In the genomic region with DNA sequence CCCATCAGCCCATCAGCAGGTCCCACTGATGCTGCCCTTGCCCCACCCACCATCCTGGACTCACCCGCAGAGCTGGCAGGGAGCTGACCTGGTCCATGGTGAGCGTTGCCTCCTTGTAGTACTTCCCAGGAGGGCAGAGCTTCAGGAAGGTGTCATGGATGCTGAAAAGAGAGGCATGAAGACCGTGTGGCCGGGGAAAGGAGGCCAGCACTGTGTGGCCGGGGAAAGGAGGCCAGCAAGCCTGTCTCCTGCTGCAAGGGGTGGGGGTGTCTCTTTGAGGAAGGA, we compare ENCODE assay signal across 21 cellular contexts. TPM values are rescaled to one million over a fixed set of nuclear protein-coding genes. Genes with fewer than 3 reads are reported as not detected.
DNase-seq lines count a peak whose midpoint lies in the region; FAIRE-seq and TF ChIP-seq lines count a peak whose summit lies in the region.
"Had no signal": no experiment of that assay in that cellular context is flagged by ENCODE, and none has a peak within 500 bp of the region (broad histone marks: within the 10 kb centered on the region; RNA-seq: fewer than 3 reads in every experiment).

No MANE protein-coding gene starts in this region.

- no peaks in the 10 kb centered on the region for H4K20me1 ChIP-seq in H1 (replicated peaks in 1 of 2; ENCODE audit: control insufficient read depth in 1 of 2, insufficient read depth in 2 of 2, low read length in 2 of 2)
- H4K20me1 ChIP-seq: BLaER1 had no signal

- H3K9ac ChIP-seq in H1 (replicated peaks in 1 of 4; ENCODE audit: extremely low read depth in 1 of 4, low read depth in 3 of 4, low read length in 3 of 4): no peak overlapping the region
- H3K9ac ChIP-seq: BLaER1, GM23248 had no signal

- H3K9me3 ChIP-seq in H1 (ENCODE audit: insufficient read depth in 2 of 2, low read depth in 1 of 2, low read length in 1 of 2) (no peaks in the 10 kb centered on the region), spleen (no peaks in the 10 kb centered on the region)
- H3K9me3 ChIP-seq: BLaER1 had no signal

- no peak overlapping the region for H3K23ac ChIP-seq in H1 (ENCODE audit: insufficient read length)

- no peak overlapping the region for H3K4me2 ChIP-seq in H1 (ENCODE audit: insufficient read depth in 1 of 2, low read depth in 2 of 2, low read length in 2 of 2)
- H3K4me2 ChIP-seq: BLaER1 had no signal

- TF ChIP-seq EP300 in H1 (IDR thresholded peaks at IDR 0.05; ENCODE audit: borderline replicate concordance in 1 of 2, low read depth in 2 of 2, low read length in 2 of 2): no peak

- DNase-seq in CD14-positive monocyte (ENCODE audit: low spot score) (peak; percentile 18), H1 (ENCODE audit: low read depth in 1 of 2, low spot score in 2 of 2) (no peak), neural crest cell (ENCODE audit: low read depth, low spot score) (no peak), spleen (peak; percentile 46), COLO829 (ENCODE audit: low spot score) (no peak)
- no peak for DNase-seq in central memory CD4-positive, alpha-beta T cell
- DNase-seq in activated CD4-positive, alpha-beta T cell treated with anti-CD3 and anti-CD28 coated beads, Interleukin-2, amount 50 U/mL, for 48 hours: no peak
- DNase-seq: 8988T; CD8-positive, alpha-beta T cell; COR-L47; GM23248; HCEC 1CT had no signal

- TF ChIP-seq CTCF in CD14-positive monocyte (IDR thresholded peaks at IDR 0.05) (no peak), H1 (IDR thresholded peaks at IDR 0.05; ENCODE audit: control extremely low read depth in 1 of 3, insufficient read depth in 1 of 3, low read depth in 1 of 3, low read length in 3 of 3) (no peak), neural crest cell (conservative IDR thresholded peaks at IDR 0.05) (no peak), spleen (IDR thresholded peaks at IDR 0.05 in 8 of 11, conservative IDR thresholded peaks at IDR 0.05 in 3 of 11) (no peak)

- H3K4me1 Mint-ChIP-seq in CD14-positive monocyte (peaks cover 4% of the 10 kb centered on the region), neural crest cell (peaks cover 12% of the 10 kb centered on the region)

- no peak overlapping the region for H2BK12ac ChIP-seq in H1 (ENCODE audit: low read depth, low read length)

- H3K36me3 ChIP-seq in H1 (ENCODE audit: control insufficient read depth in 2 of 4, insufficient read depth in 4 of 4, low read length in 3 of 4): no peaks in the 10 kb centered on the region
- H3K36me3 ChIP-seq in spleen: no peaks in the 10 kb centered on the region
- H3K36me3 ChIP-seq: BLaER1 had no signal

- POLR2A ChIA-PET in H1 (lab: Charles Lee; ENCODE audit: partially characterized antibody): no interaction called here

- no peaks in the 10 kb centered on the region; the same call in 1 of the 2 replicates for H3K23me2 ChIP-seq in H1 (ENCODE audit: low read depth, low read length)

- no peaks in the 10 kb centered on the region for H3K79me2 ChIP-seq in H1 (ENCODE audit: control insufficient read depth in 1 of 2, insufficient read depth in 2 of 2, low read length in 2 of 2)

- no peak overlapping the region; the same call in 1 of the 2 replicates for H2AFZ ChIP-seq in H1 (ENCODE audit: low read length)
- H2AFZ ChIP-seq: GM23248 had no signal

- no peaks in the 10 kb centered on the region for H3K4me1 ChIP-seq in H1 (replicated peaks in 1 of 4; ENCODE audit: control insufficient read depth in 3 of 4, insufficient read depth in 4 of 4, low read length in 3 of 4)
- no peaks in the 10 kb centered on the region for H3K4me1 ChIP-seq in spleen

- no peak overlapping the region for H4K5ac ChIP-seq in H1 (ENCODE audit: insufficient read length, low read depth, low read length)

- H3K27ac Mint-ChIP-seq in CD14-positive monocyte: no peak overlapping the region
- H3K27ac Mint-ChIP-seq in neural crest cell (ENCODE audit: unreplicated experiment): peak overlapping the region; percentile 29
- H3K27ac Mint-ChIP-seq: CD8-positive, alpha-beta T cell had no signal

- H3K4ac ChIP-seq in H1 (replicated peaks; ENCODE audit: insufficient read length, low read depth, low read length): no peak overlapping the region

- no peak for FAIRE-seq in H1 (lab: Jason Lieb, UNC)
- FAIRE-seq: G401.6, GM12891, GM19239, H54 had no signal

- peaks cover 0 to 9% (median 3%) of the 10 kb centered on the region in 3 donors for H3K27me3 Mint-ChIP-seq in CD14-positive monocyte (ENCODE audit: low read depth in 3 of 3)
- H3K27me3 Mint-ChIP-seq in neural crest cell (ENCODE audit: low read depth): no peaks in the 10 kb centered on the region

- CTCF ChIA-PET in H1 (lab: Charles Lee; ENCODE audit: partially characterized antibody): interaction anchor here (1.3 to 3.5 kb wide), 2 partner anchors 13 to 24 kb away, joined by 5 to 10 read pairs; no protein-coding TSS in a partner anchor

- H3K27ac ChIP-seq in H1 (ENCODE audit: low read depth, low read length): no peak overlapping the region
- no peak overlapping the region for H3K27ac ChIP-seq in spleen
- H3K27ac ChIP-seq: BLaER1, GM23248, HL-60 had no signal

- H2AK5ac ChIP-seq in H1 (ENCODE audit: low read depth, low read length): 0 out of 2 replicates have a peak overlapping the region, but pooled peaks have one; percentile 24

- intact Hi-C loops in CD14-positive monocyte (cut with micrococcal nuclease) (no loop called here), spleen (cut with DNase I; ENCODE audit: low total_unique reads) (no loop called here)

- 86% methylated on average over 5 of the region's 5 CpGs; no CpG with 5 or more reads in 1 of the 2 experiments for WGBS in H1 (ENCODE audit: extremely low coverage in 1 of 2, insufficient coverage in 1 of 2, insufficient read length in 1 of 2, insufficient replicate concordance in 2 of 2, low coverage in 1 of 2, low lambda C conversion rate in 2 of 2, missing lambda C conversion rate in 1 of 2), 2 experiments
- WGBS in spleen, 5 donors: 71 to 89% (median 87%) methylated on average over 5 of the region's 5 CpGs

- no peak overlapping the region for H2BK120ac ChIP-seq in H1 (replicated peaks; ENCODE audit: low read depth, low read length)

- no peak overlapping the region for H4K8ac ChIP-seq in H1 (ENCODE audit: extremely low read depth, insufficient read depth, low read length)

- H3K4me3 ChIP-seq in H1 (ENCODE audit: extremely low read depth in 1 of 4, insufficient read depth in 2 of 4, low read depth in 3 of 4, low read length in 4 of 4): no peak overlapping the region
- no peak overlapping the region for H3K4me3 ChIP-seq in spleen
- H3K4me3 ChIP-seq: BLaER1, GM23248 had no signal

- no peak overlapping the region; the same call in 1 of the 2 replicates for H2BK5ac ChIP-seq in H1 (ENCODE audit: low read depth, low read length)

- no peak overlapping the region for H2BK15ac ChIP-seq in H1 (ENCODE audit: low read length)

- no peaks in the 10 kb centered on the region for H3K36me3 Mint-ChIP-seq in CD14-positive monocyte
- no peaks in the 10 kb centered on the region for H3K36me3 Mint-ChIP-seq in neural crest cell (ENCODE audit: low read depth)
- H3K36me3 Mint-ChIP-seq: CD8-positive, alpha-beta T cell had no signal

- H3K14ac ChIP-seq in H1 (ENCODE audit: insufficient read length): no peak overlapping the region

- H3K9me3 Mint-ChIP-seq in CD14-positive monocyte: peaks cover 0 to 1% (median 0%) of the 10 kb centered on the region in 7 donors
- H3K9me3 Mint-ChIP-seq in neural crest cell: peaks cover 6% of the 10 kb centered on the region
- H3K9me3 Mint-ChIP-seq: CD8-positive, alpha-beta T cell had no signal

- TF ChIP-seq POLR2A in H1 (IDR thresholded peaks at IDR 0.05; ENCODE audit: control extremely low read depth in 1 of 2, low read depth in 2 of 2, low read length in 2 of 2) (no peak), spleen (IDR thresholded peaks at IDR 0.05) (no peak)

- H3K4me3 Mint-ChIP-seq in CD14-positive monocyte: no peak overlapping the region
- H3K4me3 Mint-ChIP-seq in neural crest cell: no peak overlapping the region
- H3K4me3 Mint-ChIP-seq: CD8-positive, alpha-beta T cell had no signal

- no peaks in the 10 kb centered on the region for H3K79me1 ChIP-seq in H1 (ENCODE audit: low read depth, low read length)

- no peak overlapping the region for H3K18ac ChIP-seq in H1 (ENCODE audit: extremely low read depth, low read length)

- H3K27me3 ChIP-seq in H1 (replicated peaks in 1 of 4; ENCODE audit: control insufficient read depth in 3 of 4, extremely low read depth in 1 of 4, insufficient read depth in 3 of 4, low read length in 3 of 4): no peaks in the 10 kb centered on the region; a peak in 1 of 7 replicates
- peaks cover 0 to 6% (median 0%) of the 10 kb centered on the region in 7 donors for H3K27me3 ChIP-seq in spleen (replicated peaks in 1 of 7)
- H3K27me3 ChIP-seq: BLaER1 had no signal

- H2BK20ac ChIP-seq in H1 (ENCODE audit: low read length): no peak overlapping the region

- TF ChIP-seq RAD21 in H1 (IDR thresholded peaks at IDR 0.05 in 1 of 2, conservative IDR thresholded peaks at IDR 0.05 in 1 of 2; ENCODE audit: low read depth in 2 of 2, low read length in 2 of 2): no peak

- H3K56ac ChIP-seq in H1 (replicated peaks; ENCODE audit: insufficient read length, low read depth, low read length): no peak overlapping the region

- no peak overlapping the region for H4K91ac ChIP-seq in H1 (replicated peaks; ENCODE audit: insufficient read length, low read length)

TF ChIP-seq in H1, 55 proteins besides CTCF, POLR2A, EP300 and RAD21 (continues in another document):
- TF ChIP-seq BCL11A (IDR thresholded peaks at IDR 0.05; ENCODE audit: low read depth in 2 of 2, low read length in 2 of 2) (no peak), CEBPB (IDR thresholded peaks at IDR 0.05; ENCODE audit: low read depth, low read length) (no peak), SIN3A (conservative IDR thresholded peaks at IDR 0.05 in 1 of 2, IDR thresholded peaks at IDR 0.05 in 1 of 2; ENCODE audit: low read depth in 1 of 2, low read length in 2 of 2) (no peak), RNF2 (IDR thresholded peaks at IDR 0.05; ENCODE audit: borderline replicate concordance, low read depth, low read length, missing control alignments, poor library complexity, severe bottlenecking) (no peak), YY1 (IDR thresholded peaks at IDR 0.05; ENCODE audit: low read depth, low read length) (no peak)
- TF ChIP-seq, protein P1, sequence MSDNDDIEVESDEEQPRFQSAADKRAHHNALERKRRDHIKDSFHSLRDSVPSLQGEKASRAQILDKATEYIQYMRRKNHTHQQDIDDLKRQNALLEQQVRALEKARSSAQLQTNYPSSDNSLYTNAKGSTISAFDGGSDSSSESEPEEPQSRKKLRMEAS (IDR thresholded peaks at IDR 0.05): no peak

RNA-seq across cellular contexts. Expression of gene CIB4, which starts 11.9 kb away (rescaled TPM):
- polyA plus RNA-seq in CD14-positive monocyte: not detected
- total RNA-seq in H1 (2021; fragmentation: NEBNext Ultra II Directional; extraction: Animal tissue kit (Norgen Biotek cat#: 25700)): not detected in 2 replicates
- not detected in 2 replicates for polyA plus RNA-seq in H1 (2011; rRNA removed)
- not detected for polyA plus RNA-seq in H1 (2011; cell fraction: cytosol; rRNA removed)
- not detected for polyA plus RNA-seq in H1 (2011; cell fraction: nucleus; rRNA removed)
- not detected in 4 replicates for polyA plus RNA-seq in H1 (2012, experiment 1 of 2)
- not detected for polyA plus RNA-seq in H1 (2012, experiment 2 of 2)
- polyA plus RNA-seq in H1 (2013, experiment 1 of 2): not detected
- polyA plus RNA-seq in H1 (2013, experiment 2 of 2): not detected
- polyA minus RNA-seq in H1 (2011; rRNA and poly(A)+ RNA removed): not detected in 2 replicates
- polyA minus RNA-seq in H1 (2011; cell fraction: cytosol; rRNA and poly(A)+ RNA removed): not detected
- polyA minus RNA-seq in H1 (2011; cell fraction: nucleus; rRNA and poly(A)+ RNA removed): not detected
- not detected in 2 replicates for total RNA-seq in neural crest cell
- total RNA-seq in spleen: not detected
- not detected for polyA plus RNA-seq in spleen
- total RNA-seq: A673; CD8-positive, alpha-beta T cell; GM23248; HT1080 had no signal
- polyA plus RNA-seq: AG04450, GM23248 had no signal

Comparison
In these comparisons a context has a peak if more than half of its experiments do, and no peak if none do; other contexts are left out.
1. DNase-seq: peak in CD14-positive monocyte (single experiment) and spleen (single experiment); none in H1 (0 of 2), neural crest cell (single experiment), central memory CD4-positive, alpha-beta T cell (single experiment), activated CD4-positive, alpha-beta T cell treated with anti-CD3 and anti-CD28 coated beads, Interleukin-2, amount 50 U/mL, for 48 hours (0 of 2) and COLO829 (single experiment).